8 cellular contexts compared by ENCODE assay signal in the genomic region with DNA sequence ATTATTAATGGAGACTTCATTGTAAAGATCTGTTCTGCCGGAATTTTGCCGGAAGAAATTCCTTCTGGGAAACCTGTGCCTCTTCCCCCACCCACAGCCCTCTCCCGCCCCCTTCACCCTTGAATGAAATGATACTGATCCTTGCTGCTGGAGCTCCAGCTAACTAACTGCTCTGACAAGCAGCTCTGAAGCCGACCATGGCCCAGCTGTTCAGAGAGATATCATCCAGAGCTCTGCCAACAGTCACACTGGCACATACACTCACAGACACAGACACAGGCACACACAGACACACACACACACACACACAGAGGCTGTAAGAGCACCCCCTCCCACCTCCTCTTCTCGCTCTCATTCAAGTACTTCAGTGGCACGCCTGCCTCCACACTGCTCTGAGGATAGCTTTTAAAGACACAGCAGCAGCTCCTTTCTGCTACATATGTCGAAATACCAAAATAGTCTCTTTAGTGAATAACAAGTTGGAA.
DNase-seq lines count a peak whose midpoint lies in the region; TF ChIP-seq lines count a peak whose summit lies in the region.

No MANE protein-coding gene starts in this region.

- TF ChIP-seq CTCF in astrocyte of the spinal cord (IDR thresholded peaks at IDR 0.05; ENCODE audit: low read depth, low read length): no peak

- no peaks in the 10 kb centered on the region for H3K9me3 ChIP-seq in MG63

- H3K27me3 ChIP-seq in MG63: no peaks in the 10 kb centered on the region

- in situ Hi-C loops in astrocyte of the spinal cord (cut with HindIII; ENCODE audit: low sequenced_read_pairs): no loop called here

- H3K4me3 ChIP-seq in astrocyte of the spinal cord (ENCODE audit: low read depth, low read length) (no peak overlapping the region), MG63 (no peak overlapping the region)

- DNase-seq in activated CD4-positive, alpha-beta T cell treated with anti-CD3 and anti-CD28 coated beads for 48 hours: peak; percentile 9
- no peak for DNase-seq in activated CD4-positive, alpha-beta T cell treated with anti-CD3 and anti-CD28 coated beads, Interleukin-2, amount 50 U/mL, for 48 hours
- peak; percentile 17 for DNase-seq in astrocyte of the spinal cord (ENCODE audit: low read depth, low spot score)
- DNase-seq in islet precursor cell: peak; percentile 79
- peak; percentile 51 for DNase-seq in superior temporal gyrus (ENCODE audit: extremely low spot score)
- DNase-seq in MG63: no peak
- DNase-seq in activated CD4-positive, alpha-beta T cell treated with anti-CD3 and anti-CD28 coated beads for 1 hour: no peak
- no peak for DNase-seq in NCI-H774 (lab: John Stamatoyannopoulos, UW)

- peaks cover 6% of the 10 kb centered on the region for H3K36me3 ChIP-seq in MG63

Comparison
In these comparisons a context has a peak if more than half of its experiments do, and no peak if none do; other contexts are left out.
1. DNase-seq: peak in activated CD4-positive, alpha-beta T cell treated with anti-CD3 and anti-CD28 coated beads for 48 hours (single experiment), astrocyte of the spinal cord (single experiment), islet precursor cell (single experiment) and superior temporal gyrus (single experiment); none in activated CD4-positive, alpha-beta T cell treated with anti-CD3 and anti-CD28 coated beads, Interleukin-2, amount 50 U/mL, for 48 hours (0 of 2), MG63 (single experiment), activated CD4-positive, alpha-beta T cell treated with anti-CD3 and anti-CD28 coated beads for 1 hour (single experiment) and NCI-H774 (single experiment).